ENCODE assay signal across 20 cellular contexts in genomic region chr14:53596845-53597525, GRCh38.
DNase-seq lines count a peak whose midpoint lies in the region; ATAC-seq and TF ChIP-seq lines count a peak whose summit lies in the region.
"Had no signal": no experiment of that assay in that cellular context is flagged by ENCODE, and none has a peak within 500 bp of the region (broad histone marks: within the 10 kb centered on the region; RNA-seq: fewer than 3 reads in every experiment).

No MANE protein-coding gene starts in this region.

- no peaks in the 10 kb centered on the region for H3K27me3 ChIP-seq in HCT116 (ENCODE audit: insufficient read depth, low read length)
- H3K27me3 ChIP-seq: Peyer's patch had no signal

- CTCF ChIA-PET in HCT116 (lab: Charles Lee): no interaction called here

- H3K36me3 ChIP-seq in HCT116 (ENCODE audit: control insufficient read depth in 1 of 2, insufficient read depth in 2 of 2, low read length in 2 of 2): no peaks in the 10 kb centered on the region
- H3K36me3 ChIP-seq: BE2C, Peyer's patch had no signal

- peak; percentile 31 for DNase-seq in DMS53 treated with DMSO at 0.1 percent for 48 hours (lab: John Stamatoyannopoulos, UW; ENCODE audit: unreplicated experiment)
- DNase-seq in HCT116 (ENCODE audit: low read depth, low spot score): no peak
- DNase-seq in astrocyte of the spinal cord (ENCODE audit: low read depth, low spot score): peak; percentile 18
- peak; percentile 8 for DNase-seq in left kidney (ENCODE audit: low read depth, low spot score)
- no peak for DNase-seq in mucosa of gallbladder (ENCODE audit: low spot score)
- no peak for DNase-seq in NAMALWA (ENCODE audit: low spot score)
- DNase-seq in NCI-H2081 (lab: John Stamatoyannopoulos, UW): no peak
- DNase-seq: BE2C; CD8-positive, alpha-beta T cell; EL; Karpas-422; MV-4-11; NCI-H1436; NCI-H2081 treated with DMSO at 0.1 percent for 48 hours; NCI-H226; NCI-H69; Peyer's patch; SHP77 had no signal

- POLR2A ChIA-PET in HCT116 (lab: Charles Lee): no interaction called here

- H3K4me3 ChIP-seq in HCT116 (replicated peaks in 1 of 2; ENCODE audit: low read depth in 1 of 2, low read length in 2 of 2): no peak overlapping the region
- no peak overlapping the region for H3K4me3 ChIP-seq in astrocyte of the spinal cord (ENCODE audit: low read depth, low read length)
- H3K4me3 ChIP-seq: Peyer's patch had no signal

- BruUV-seq in HCT116 (replicated peaks; lab: Mats Ljungman, UMichigan): no TSS peak

- no peak for TF ChIP-seq POLR2A in HCT116 (IDR thresholded peaks at IDR 0.05; ENCODE audit: borderline replicate concordance, extremely low read depth, insufficient read depth, insufficient read length)

- H3K4me2 ChIP-seq in HCT116 (ENCODE audit: low read length): peak overlapping the region; percentile 14; the same call in 1 of the 2 replicates

- in situ Hi-C loops in astrocyte of the spinal cord (cut with HindIII; ENCODE audit: low sequenced_read_pairs): no loop called here

- H3K27ac ChIP-seq in HCT116 (ENCODE audit: low read depth, low read length): no peak overlapping the region
- H3K27ac ChIP-seq: Peyer's patch had no signal

- H3K79me2 ChIP-seq in HCT116 (ENCODE audit: insufficient read depth, low read length): no peaks in the 10 kb centered on the region

- peaks cover 5 to 9% of the 10 kb centered on the region in 2 experiments; a peak in 3 of 4 replicates for H3K4me1 ChIP-seq in HCT116 (ENCODE audit: control insufficient read depth in 1 of 2, insufficient read depth in 2 of 2, low read length in 2 of 2)
- H3K4me1 ChIP-seq: BE2C, Peyer's patch had no signal

- no peaks in the 10 kb centered on the region for H3K9me2 ChIP-seq in HCT116 (ENCODE audit: insufficient read depth)

- no peaks in the 10 kb centered on the region for H4K20me1 ChIP-seq in HCT116 (ENCODE audit: insufficient read depth)

- RAD21 ChIA-PET in HCT116 (lab: Charles Lee; ENCODE audit: low non-redundant PET in 1 of 2, low total read pairs in 2 of 2, uncharacterized antibody in 2 of 2, unreplicated experiment in 2 of 2): no interaction called here

- H3K9ac ChIP-seq in HCT116 (ENCODE audit: low read length): no peak overlapping the region

- TF ChIP-seq CTCF in HCT116 (IDR thresholded peaks at IDR 0.05 in 2 of 3, conservative IDR thresholded peaks at IDR 0.05 in 1 of 3; ENCODE audit: borderline replicate concordance in 1 of 3, insufficient read depth in 1 of 3, low read depth in 2 of 3, low read length in 2 of 3) (no peak), astrocyte of the spinal cord (IDR thresholded peaks at IDR 0.05; ENCODE audit: low read depth, low read length) (no peak)

- H3K9me3 ChIP-seq in HCT116 (ENCODE audit: control insufficient read depth in 1 of 2, insufficient read depth in 1 of 2, low read depth in 1 of 2, low read length in 2 of 2): no peaks in the 10 kb centered on the region
- H3K9me3 ChIP-seq: BE2C, Peyer's patch had no signal

- H2AFZ ChIP-seq in HCT116 (ENCODE audit: low read depth, low read length, poor library complexity, severe bottlenecking): peak overlapping the region; percentile 20

- TF ChIP-seq RAD21 in HCT116 (IDR thresholded peaks at IDR 0.05; ENCODE audit: low read depth): no peak

- ATAC-seq in HCT116 (0 out of 2 replicates have a peak, but pooled peaks have one; percentile 34), GM18861 (IDR thresholded peaks at IDR 0.05; ENCODE audit: unreplicated experiment) (no peak)
- ATAC-seq: CD8-positive, alpha-beta T cell; SK-N-SH treated with all-trans-retinoic acid at 6 μM for 48 hours had no signal

- intact Hi-C loops in HCT116 (cut with micrococcal nuclease): no loop called here

TF ChIP-seq in HCT116, 20 proteins besides CTCF, POLR2A, EP300 and RAD21:
- TF ChIP-seq FOSL1 (IDR thresholded peaks at IDR 0.05; ENCODE audit: low read depth) (peak; percentile 19; the same call in 1 of the 2 replicates), CEBPB (IDR thresholded peaks at IDR 0.05; ENCODE audit: low read depth) (no peak), SRF (IDR thresholded peaks at IDR 0.05; ENCODE audit: low read depth) (no peak)
TF ChIP-seq in HCT116: peak in this region for 1.

Comparison
In these comparisons a context has a peak if more than half of its experiments do, and no peak if none do; other contexts are left out.
1. DNase-seq: peak in DMS53 treated with DMSO at 0.1 percent for 48 hours (single experiment), astrocyte of the spinal cord (single experiment) and left kidney (single experiment); none in HCT116 (single experiment), mucosa of gallbladder (single experiment), NAMALWA (single experiment) and NCI-H2081 (0 of 2).